ENCODE assay signal across 8 cellular contexts in the genomic region with DNA sequence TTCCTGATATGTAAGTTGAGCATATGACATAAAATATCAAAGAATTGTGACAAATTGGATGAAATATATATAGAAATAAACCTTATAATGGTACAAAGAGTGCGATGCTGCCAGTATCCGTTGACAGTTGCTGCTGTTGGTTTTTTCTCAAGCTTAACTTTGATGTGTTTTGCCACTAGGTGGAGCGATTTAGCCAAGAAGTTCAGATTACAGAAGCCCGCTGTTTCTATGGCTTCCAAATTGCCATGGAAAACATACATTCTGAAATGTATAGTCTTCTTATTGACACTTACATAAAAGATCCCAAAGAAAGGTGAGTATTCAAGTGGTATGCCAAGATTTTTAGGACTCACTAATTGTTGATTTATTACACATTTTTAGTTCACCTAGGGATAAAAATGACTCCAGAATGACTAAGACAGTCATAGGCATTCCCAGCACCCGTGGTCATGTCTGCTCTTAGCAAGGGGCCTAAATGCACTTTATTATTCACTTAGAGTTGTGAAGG. TPM values are rescaled to one million over a fixed set of nuclear protein-coding genes. Genes with fewer than 3 reads are reported as not detected.
DNase-seq lines count a peak whose midpoint lies in the region; ATAC-seq, FAIRE-seq and TF ChIP-seq lines count a peak whose summit lies in the region.

No MANE protein-coding gene starts in this region.

- ATAC-seq in Right ventricle myocardium superior (ENCODE audit: poor library complexity), result no peak
- ATAC-seq in HG03342 (IDR thresholded peaks at IDR 0.05; ENCODE audit: unreplicated experiment), result no peak

- H3K23ac ChIP-seq in mesenchymal stem cell (ENCODE audit: low read length in 2 of 2), result no peak overlapping the region

- no peak overlapping the region for H3K4me2 ChIP-seq in mesenchymal stem cell (ENCODE audit: low read length, poor library complexity, severe bottlenecking)

- peak overlapping the region; percentile 64 for H3K9ac ChIP-seq in mesenchymal stem cell (ENCODE audit: low read length)

- H3K18ac ChIP-seq in mesenchymal stem cell (ENCODE audit: low read depth in 1 of 2, low read length in 2 of 2), result no peak overlapping the region

- H2BK120ac ChIP-seq in mesenchymal stem cell (ENCODE audit: low read depth, low read length), result no peak overlapping the region

- H3K79me1 ChIP-seq in mesenchymal stem cell (replicated peaks; ENCODE audit: low read length, poor library complexity, severe bottlenecking), result peaks cover 17% of the 10 kb centered on the region

- DNase-seq in left ventricle myocardium inferior (no peak), Right ventricle myocardium superior (no peak), NB4 (ENCODE audit: low read depth) (peak; percentile 85), SIG-M5 treated with dmso at 0.1 percent for 504 hours (lab: John Stamatoyannopoulos, UW; ENCODE audit: unreplicated experiment) (peak; percentile 76), cardiac fibroblast (ENCODE audit: low read depth in 2 of 2) (peak; percentile 87 to 89), mesenchymal stem cell (peak; percentile 83), HTR-8/SVneo (ENCODE audit: insufficient read length, low spot score) (no peak)

- H2BK15ac ChIP-seq in mesenchymal stem cell (ENCODE audit: low read depth, poor library complexity, severe bottlenecking), result no peak overlapping the region

- no peak overlapping the region for H2AFZ ChIP-seq in mesenchymal stem cell (ENCODE audit: low read depth, low read length)

- no peak overlapping the region for H3K4me3 ChIP-seq in left ventricle myocardium inferior
- peak overlapping the region; percentile 82 for H3K4me3 ChIP-seq in NB4 (ENCODE audit: low read depth, low read length)
- peak overlapping the region in 1 of 2 donors; percentile 74 for H3K4me3 ChIP-seq in cardiac fibroblast (replicated peaks in 1 of 2; ENCODE audit: low read depth in 2 of 2, low read length in 2 of 2)
- peak overlapping the region in 1 of 2 experiments; percentile 87 for H3K4me3 ChIP-seq in mesenchymal stem cell (ENCODE audit: insufficient read depth in 1 of 2, low read depth in 1 of 2, low read length in 2 of 2)

- no peak overlapping the region for H2BK12ac ChIP-seq in mesenchymal stem cell (ENCODE audit: low read length in 2 of 2)

- no peak for FAIRE-seq in HTR-8/SVneo (lab: Jason Lieb, UNC)

- TF ChIP-seq POLR2A in NB4 (IDR thresholded peaks at IDR 0.05; ENCODE audit: extremely low read depth, insufficient read length), result no peak

- H3K4me1 ChIP-seq in left ventricle myocardium inferior (peaks cover 40% of the 10 kb centered on the region), mesenchymal stem cell (ENCODE audit: control insufficient read depth, insufficient read depth, low read depth, low read length) (peaks cover 21% of the 10 kb centered on the region)

- no peak overlapping the region for H3K14ac ChIP-seq in mesenchymal stem cell (ENCODE audit: low read length in 2 of 2)

- 21% methylated on average over 3 of the region's 5 CpGs for WGBS in mesenchymal stem cell

- no peak overlapping the region for H4K91ac ChIP-seq in mesenchymal stem cell (ENCODE audit: low read length)

- no peak overlapping the region for H4K8ac ChIP-seq in mesenchymal stem cell (ENCODE audit: low read length)

- H3K27me3 ChIP-seq in left ventricle myocardium inferior (ENCODE audit: low read depth) (peaks cover 25% of the 10 kb centered on the region), mesenchymal stem cell (ENCODE audit: control insufficient read depth in 1 of 2, insufficient read depth in 1 of 2, low read length in 2 of 2) (no peaks in the 10 kb centered on the region)

- TF ChIP-seq CTCF in left ventricle myocardium inferior (IDR thresholded peaks at IDR 0.05; ENCODE audit: borderline replicate concordance) (peak; percentile 79), NB4 (IDR thresholded peaks at IDR 0.05; ENCODE audit: low read depth, low read length) (peak; percentile 41), cardiac fibroblast (IDR thresholded peaks at IDR 0.05; ENCODE audit: low read depth, low read length) (peak; percentile 52)

- H2BK5ac ChIP-seq in mesenchymal stem cell (ENCODE audit: low read depth, low read length, poor library complexity, severe bottlenecking), result no peak overlapping the region

- H3K36me3 ChIP-seq in left ventricle myocardium inferior (no peaks in the 10 kb centered on the region), mesenchymal stem cell (ENCODE audit: control insufficient read depth in 1 of 2, insufficient read depth in 2 of 2, low read depth in 1 of 2, low read length in 2 of 2) (peaks cover 2 to 13% of the 10 kb centered on the region in 2 experiments)

- H3K27ac ChIP-seq in left ventricle myocardium inferior (replicated peaks) (no peak overlapping the region), mesenchymal stem cell (ENCODE audit: low read length, poor library complexity, severe bottlenecking) (no peak overlapping the region)

- intact Hi-C loops in left ventricle myocardium inferior (cut with micrococcal nuclease) (loop anchor here (5.0 kb wide), 1 partner anchor 313 kb away; no protein-coding TSS in a partner anchor), Right ventricle myocardium superior (cut with DNase I) (loop anchor here (10.0 kb wide), 1 partner anchor 540 kb away; no protein-coding TSS in a partner anchor)

- no peaks in the 10 kb centered on the region for H3K9me3 ChIP-seq in left ventricle myocardium inferior (replicated peaks)
- no peaks in the 10 kb centered on the region for H3K9me3 ChIP-seq in mesenchymal stem cell (ENCODE audit: control insufficient read depth, low read length)

- H2AK5ac ChIP-seq in mesenchymal stem cell (ENCODE audit: low read length, severe bottlenecking), result no peak overlapping the region

- H3K4ac ChIP-seq in mesenchymal stem cell (ENCODE audit: low read depth in 1 of 2, low read length in 2 of 2), result no peak overlapping the region

RNA-seq across cellular contexts. Expression of gene RRM2, which starts 2.1 kb away (rescaled TPM):
- total RNA-seq in left ventricle myocardium inferior, result 2.1 TPM
- total RNA-seq in Right ventricle myocardium superior, result 1.9 TPM
- 18.2 TPM for polyA plus RNA-seq in mesenchymal stem cell (2013, experiment 1 of 2)
- polyA plus RNA-seq in mesenchymal stem cell (2013, experiment 2 of 2), result 20.1 TPM

RNA-seq across cellular contexts. Expression of gene CYS1, which starts 44.4 kb away (rescaled TPM):
- total RNA-seq in left ventricle myocardium inferior (3.3 TPM), Right ventricle myocardium superior (3.6 TPM)
- polyA plus RNA-seq in mesenchymal stem cell (2013, experiment 1 of 2), result 0.22 TPM
- polyA plus RNA-seq in mesenchymal stem cell (2013, experiment 2 of 2), result 0.34 TPM

Comparison
In these comparisons a context has a peak if more than half of its experiments do, and no peak if none do; other contexts are left out.
1. DNase-seq: peak in NB4 (single experiment), SIG-M5 treated with dmso at 0.1 percent for 504 hours (single experiment), cardiac fibroblast (2 of 2) and mesenchymal stem cell (single experiment); none in left ventricle myocardium inferior (single experiment), Right ventricle myocardium superior (single experiment) and HTR-8/SVneo (single experiment).
2. Peak in every context shown above with its lines, with median percentiles within 50 percentile points of each other: CTCF ChIP-seq.